8 cellular contexts compared by ENCODE assay signal in the genomic region with DNA sequence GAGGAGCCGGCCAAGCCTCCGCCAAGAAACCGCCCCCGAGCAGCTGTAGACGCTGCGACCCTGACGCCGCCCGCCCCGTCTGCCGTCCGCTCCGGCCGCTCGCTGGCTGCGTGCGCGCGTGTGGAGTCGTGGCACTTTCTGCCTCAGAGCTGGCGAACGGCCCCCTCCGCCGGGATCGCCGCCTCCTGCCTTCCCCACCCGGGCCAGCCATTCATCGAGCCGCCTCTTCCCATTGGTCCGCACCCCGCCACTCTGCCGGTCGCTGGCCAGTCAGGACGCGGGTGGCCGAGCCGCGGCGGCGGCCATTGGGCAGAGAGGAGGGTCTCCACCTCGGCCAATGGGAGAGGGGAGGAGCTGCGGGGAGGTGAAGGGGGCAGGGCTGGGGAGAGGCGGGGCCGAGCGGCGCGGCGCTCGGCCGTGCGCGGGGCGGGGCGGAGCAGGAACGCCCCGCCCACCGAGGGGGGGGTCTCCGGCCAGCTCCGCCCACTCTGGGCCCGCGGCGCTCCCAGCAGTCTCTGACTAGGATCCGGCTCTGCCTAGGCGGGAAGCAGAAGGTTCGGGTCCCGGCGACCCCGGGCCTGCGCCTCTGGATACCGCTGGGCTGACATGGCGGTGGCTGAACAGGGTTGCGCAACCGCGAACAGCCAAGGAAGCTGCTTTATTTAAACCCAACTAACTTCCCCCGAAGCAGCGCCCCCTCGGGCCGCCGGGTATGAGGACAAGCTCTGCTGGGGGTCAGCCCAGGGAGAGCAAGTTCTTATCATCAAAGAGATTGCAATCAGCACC. TPM values are rescaled to one million over a fixed set of nuclear protein-coding genes. Genes with fewer than 3 reads are reported as not detected.
DNase-seq lines count a peak whose midpoint lies in the region; ATAC-seq, FAIRE-seq and TF ChIP-seq lines count a peak whose summit lies in the region.

A gene with protein sequence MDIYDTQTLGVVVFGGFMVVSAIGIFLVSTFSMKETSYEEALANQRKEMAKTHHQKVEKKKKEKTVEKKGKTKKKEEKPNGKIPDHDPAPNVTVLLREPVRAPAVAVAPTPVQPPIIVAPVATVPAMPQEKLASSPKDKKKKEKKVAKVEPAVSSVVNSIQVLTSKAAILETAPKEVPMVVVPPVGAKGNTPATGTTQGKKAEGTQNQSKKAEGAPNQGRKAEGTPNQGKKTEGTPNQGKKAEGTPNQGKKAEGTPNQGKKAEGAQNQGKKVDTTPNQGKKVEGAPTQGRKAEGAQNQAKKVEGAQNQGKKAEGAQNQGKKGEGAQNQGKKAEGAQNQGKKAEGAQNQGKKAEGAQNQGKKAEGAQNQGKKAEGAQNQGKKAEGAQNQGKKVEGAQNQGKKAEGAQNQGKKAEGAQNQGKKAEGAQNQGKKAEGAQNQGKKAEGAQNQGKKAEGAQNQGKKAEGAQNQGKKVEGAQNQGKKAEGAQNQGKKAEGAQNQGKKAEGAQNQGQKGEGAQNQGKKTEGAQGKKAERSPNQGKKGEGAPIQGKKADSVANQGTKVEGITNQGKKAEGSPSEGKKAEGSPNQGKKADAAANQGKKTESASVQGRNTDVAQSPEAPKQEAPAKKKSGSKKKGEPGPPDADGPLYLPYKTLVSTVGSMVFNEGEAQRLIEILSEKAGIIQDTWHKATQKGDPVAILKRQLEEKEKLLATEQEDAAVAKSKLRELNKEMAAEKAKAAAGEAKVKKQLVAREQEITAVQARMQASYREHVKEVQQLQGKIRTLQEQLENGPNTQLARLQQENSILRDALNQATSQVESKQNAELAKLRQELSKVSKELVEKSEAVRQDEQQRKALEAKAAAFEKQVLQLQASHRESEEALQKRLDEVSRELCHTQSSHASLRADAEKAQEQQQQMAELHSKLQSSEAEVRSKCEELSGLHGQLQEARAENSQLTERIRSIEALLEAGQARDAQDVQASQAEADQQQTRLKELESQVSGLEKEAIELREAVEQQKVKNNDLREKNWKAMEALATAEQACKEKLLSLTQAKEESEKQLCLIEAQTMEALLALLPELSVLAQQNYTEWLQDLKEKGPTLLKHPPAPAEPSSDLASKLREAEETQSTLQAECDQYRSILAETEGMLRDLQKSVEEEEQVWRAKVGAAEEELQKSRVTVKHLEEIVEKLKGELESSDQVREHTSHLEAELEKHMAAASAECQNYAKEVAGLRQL (N-terminal part only) (minus strand): TSS at position 140 of the 786 bp plus-strand sequence. CDS start 21,735 bp downstream, outside the sequence.

- H3K27ac ChIP-seq in adipose tissue (ENCODE audit: low read depth, low read length) (peak within 1 kb of the TSS; percentile 76), upper lobe of left lung (peak within 1 kb of the TSS; percentile 95 to 99 (median 96))

- no peaks in the 10 kb centered on the region for H3K27me3 ChIP-seq in upper lobe of left lung

- peak; percentile 98 for DNase-seq in GM12891 (ENCODE audit: insufficient read length, low spot score)
- DNase-seq in NCI-H1436 (lab: John Stamatoyannopoulos, UW): peak; percentile 94
- DNase-seq in T follicular helper cell (ENCODE audit: low read depth): peak; percentile 94
- DNase-seq in cardiac septum (ENCODE audit: low spot score): peak; percentile 100
- DNase-seq in pons (ENCODE audit: low spot score): peak; percentile 99
- DNase-seq in upper lobe of left lung: peak; percentile 98 to 99

- intact Hi-C loops in cardiac septum (cut with DNase I): loop anchor here (5.0 kb wide), 1 partner anchor 140 kb away; no protein-coding TSS in a partner anchor

- TF ChIP-seq POLR2A in GM12891 (IDR thresholded peaks at IDR 0.05; ENCODE audit: low read depth, low read length) (peak; percentile 67; the same call in 1 of the 2 replicates), upper lobe of left lung (IDR thresholded peaks at IDR 0.05) (peak in 3 of 4 donors; percentile 96 to 99 (median 98))

- peaks cover 20 to 50% (median 31%) of the 10 kb centered on the region in 4 donors for H3K4me1 ChIP-seq in upper lobe of left lung

- ATAC-seq in HG02840 (IDR thresholded peaks at IDR 0.05; ENCODE audit: low FRiP score, unreplicated experiment) (peak; percentile 85), upper lobe of left lung (ENCODE audit: low FRiP score in 2 of 2) (peak; percentile 96 to 98)

- H3K36me3 ChIP-seq in upper lobe of left lung: peaks cover 0 to 20% (median 2%) of the 10 kb centered on the region in 4 donors

- WGBS in adipose tissue, 3 donors: 0 to 1% (median 0%) methylated on average over 59 to 79 of the region's 79 CpGs
- WGBS in upper lobe of left lung, 2 donors: 0% methylated on average over 1 to 16 of the region's 79 CpGs

- FAIRE-seq in GM12891 (lab: Jason Lieb, UNC): peak; percentile 96

- H3K4me3 ChIP-seq in upper lobe of left lung: peak within 1 kb of the TSS; percentile 69 to 98 (median 90)

- peak in 1 of 4 donors; percentile 32 for TF ChIP-seq EP300 in upper lobe of left lung (IDR thresholded peaks at IDR 0.05)

- TF ChIP-seq CTCF in upper lobe of left lung (IDR thresholded peaks at IDR 0.05): peak; percentile 62 to 88 (median 82)

- H3K9me3 ChIP-seq in upper lobe of left lung: no peaks in the 10 kb centered on the region

TF ChIP-seq in GM12891, 5 proteins besides CTCF, POLR2A, EP300 and RAD21:
- TF ChIP-seq POLR2AphosphoS5 (IDR thresholded peaks at IDR 0.05; ENCODE audit: low read depth, low read length) (peak; percentile 69), PAX5 (IDR thresholded peaks at IDR 0.05; ENCODE audit: insufficient read depth, low read length, severe bottlenecking) (no peak), POU2F2 (IDR thresholded peaks at IDR 0.05; ENCODE audit: low read depth, low read length) (0 out of 2 replicates have a peak, but pooled peaks have one; percentile 32), SPI1 (IDR thresholded peaks at IDR 0.05; ENCODE audit: low read depth, low read length) (no peak), TAF1 (IDR thresholded peaks at IDR 0.05; ENCODE audit: low read depth, low read length) (peak; percentile 80)

RNA-seq across cellular contexts. Expression of the gene that starts here (rescaled TPM):
- 32.6 TPM for polyA plus RNA-seq in GM12891 (2012; ENCODE audit: low read depth, missing spikeins)
- 100 to 1,000 TPM in 1 of 3 donors, 10 to 100 TPM in 2; 50.9 to 227 (median 80.2) TPM for polyA plus RNA-seq in adipose tissue
- 46.7 TPM for total RNA-seq in cardiac septum
- total RNA-seq in upper lobe of left lung: 100 to 1,000 TPM; 143 to 256 (median 172) TPM

Comparison
In these comparisons a context has a peak if more than half of its experiments do, and no peak if none do; other contexts are left out.
1. Peak in every context shown above with its lines: DNase-seq, ATAC-seq, H3K4me3 ChIP-seq and H3K27ac ChIP-seq.